ENCODE assay signal across 12 cellular contexts in the genomic region with DNA sequence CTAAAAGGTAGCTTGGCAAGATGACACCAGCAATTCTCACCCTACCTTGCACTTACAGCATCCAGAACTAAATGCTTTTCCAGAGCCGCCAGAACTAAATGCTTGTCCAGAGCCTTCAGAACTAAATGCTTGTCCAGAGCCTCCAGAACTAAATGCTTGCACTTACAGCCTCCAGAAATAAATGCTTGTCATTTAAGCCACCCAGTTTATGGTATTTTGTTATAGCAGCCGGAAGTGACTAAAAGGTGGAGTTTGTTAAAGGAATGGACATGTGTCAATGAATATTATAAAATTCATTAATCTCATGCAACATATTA.
DNase-seq lines count a peak whose midpoint lies in the region; ATAC-seq, FAIRE-seq and TF ChIP-seq lines count a peak whose summit lies in the region.
"Had no signal": no experiment of that assay in that cellular context is flagged by ENCODE, and none has a peak within 500 bp of the region (broad histone marks: within the 10 kb centered on the region; RNA-seq: fewer than 3 reads in every experiment).

No MANE protein-coding gene starts in this region.

- no peak overlapping the region for H3K27ac ChIP-seq in astrocyte (ENCODE audit: low read depth, low read length)
- H3K27ac ChIP-seq in lower lobe of right lung: no peak overlapping the region
- H3K27ac ChIP-seq: prostate gland had no signal

- FAIRE-seq in astrocyte (lab: Jason Lieb, UNC): no peak

- peak overlapping the region; percentile 97 for H3K4me2 ChIP-seq in astrocyte (ENCODE audit: low read length)

- intact Hi-C loops in lower lobe of right lung (cut with DNase I): no loop called here

- no peak for ATAC-seq in stimulated activated naive CD8-positive, alpha-beta T cell treated with anti-CD3 and anti-CD28 coated beads, Interleukin-15, Interleukin-2, amounts not matched to agents 100 U/mL and 50 U/mL, for 24 hours
- ATAC-seq in lower lobe of right lung (no peak), GM21737 (IDR thresholded peaks at IDR 0.05; ENCODE audit: unreplicated experiment) (no peak), HG02623 (IDR thresholded peaks at IDR 0.05; ENCODE audit: unreplicated experiment) (no peak)
- ATAC-seq in stimulated activated naive B cell treated with anti-CD40 and anti-IgM and Interleukin-4, amounts not matched to agents 10 μg/mL and 1 μg/mL and 100 μg/mL, for 72 hours (replicated peaks): no peak
- ATAC-seq: T-cell had no signal

- H3K4me1 ChIP-seq in astrocyte (ENCODE audit: insufficient read depth, low read length) (peaks cover 3% of the 10 kb centered on the region), lower lobe of right lung (peaks cover 15% of the 10 kb centered on the region)
- H3K4me1 ChIP-seq: prostate gland had no signal

- H3K36me3 ChIP-seq in astrocyte (ENCODE audit: insufficient read depth, low read length) (no peaks in the 10 kb centered on the region), lower lobe of right lung (no peaks in the 10 kb centered on the region)
- H3K36me3 ChIP-seq: prostate gland had no signal

- no peaks in the 10 kb centered on the region for H3K9me3 Mint-ChIP-seq in stimulated activated naive CD8-positive, alpha-beta T cell treated with anti-CD3 and anti-CD28 coated beads, Interleukin-15, Interleukin-2, amounts not matched to agents 100 ng/mL and 50 ng/mL, for 24 hours
- H3K9me3 Mint-ChIP-seq in astrocyte (ENCODE audit: unreplicated experiment): no peaks in the 10 kb centered on the region
- peaks cover 0 to 3% of the 10 kb centered on the region in 2 donors for H3K9me3 Mint-ChIP-seq in stimulated activated naive B cell treated with anti-CD40 and anti-IgM and Interleukin-4, amounts not matched to agents 10 μg/mL and 1 μg/mL and 100 μg/mL, for 72 hours

- no peaks in the 10 kb centered on the region for H3K36me3 Mint-ChIP-seq in stimulated activated naive CD8-positive, alpha-beta T cell treated with anti-CD3 and anti-CD28 coated beads, Interleukin-15, Interleukin-2, amounts not matched to agents 100 ng/mL and 50 ng/mL, for 24 hours (ENCODE audit: low read depth)
- H3K36me3 Mint-ChIP-seq in astrocyte (ENCODE audit: low read depth, unreplicated experiment): no peaks in the 10 kb centered on the region
- peaks cover 3 to 8% of the 10 kb centered on the region in 2 donors for H3K36me3 Mint-ChIP-seq in stimulated activated naive B cell treated with anti-CD40 and anti-IgM and Interleukin-4, amounts not matched to agents 10 μg/mL and 1 μg/mL and 100 μg/mL, for 72 hours
- H3K36me3 Mint-ChIP-seq: T-cell had no signal

- no peak for DNase-seq in stimulated activated naive CD8-positive, alpha-beta T cell treated with anti-CD3 and anti-CD28 coated beads, Interleukin-15, Interleukin-2, amounts not matched to agents 100 U/mL and 50 U/mL, for 24 hours
- DNase-seq in astrocyte (ENCODE audit: low read depth) (no peak), lower lobe of right lung (no peak), NCI-H510A treated with DMSO at 0.1 percent for 48 hours (lab: John Stamatoyannopoulos, UW) (no peak)
- DNase-seq in stimulated activated naive B cell treated with anti-CD40 and anti-IgM and Interleukin-4, amounts not matched to agents 10 μg/mL and 1 μg/mL and 100 μg/mL, for 72 hours: no peak
- DNase-seq: activated naive CD4-positive, alpha-beta T cell treated with Interleukin-2 at 50 U/mL for 16 hours; NCI-H187; T-cell had no signal

- peaks cover 22% of the 10 kb centered on the region for H3K27me3 ChIP-seq in astrocyte (ENCODE audit: insufficient read depth, low read length)
- peaks cover 45% of the 10 kb centered on the region for H3K27me3 ChIP-seq in lower lobe of right lung (ENCODE audit: low read depth)

- H3K9ac ChIP-seq in astrocyte (ENCODE audit: low read length): no peak overlapping the region

- peak overlapping the region; percentile 68 for H2AFZ ChIP-seq in astrocyte (ENCODE audit: low read depth, low read length)

- H3K27me3 Mint-ChIP-seq in stimulated activated naive CD8-positive, alpha-beta T cell treated with anti-CD3 and anti-CD28 coated beads, Interleukin-15, Interleukin-2, amounts not matched to agents 100 ng/mL and 50 ng/mL, for 24 hours: peaks cover 70% of the 10 kb centered on the region
- peaks cover 13% of the 10 kb centered on the region for H3K27me3 Mint-ChIP-seq in astrocyte (ENCODE audit: low read depth, unreplicated experiment)
- H3K27me3 Mint-ChIP-seq in stimulated activated naive B cell treated with anti-CD40 and anti-IgM and Interleukin-4, amounts not matched to agents 10 μg/mL and 1 μg/mL and 100 μg/mL, for 72 hours: peaks cover 56 to 60% of the 10 kb centered on the region in 2 donors

- peaks cover 33% of the 10 kb centered on the region for H3K4me1 Mint-ChIP-seq in stimulated activated naive CD8-positive, alpha-beta T cell treated with anti-CD3 and anti-CD28 coated beads, Interleukin-15, Interleukin-2, amounts not matched to agents 100 ng/mL and 50 ng/mL, for 24 hours (ENCODE audit: low read depth)
- H3K4me1 Mint-ChIP-seq in astrocyte (ENCODE audit: low read depth, unreplicated experiment): peaks cover 3% of the 10 kb centered on the region
- peaks cover 19 to 25% of the 10 kb centered on the region in 2 donors for H3K4me1 Mint-ChIP-seq in stimulated activated naive B cell treated with anti-CD40 and anti-IgM and Interleukin-4, amounts not matched to agents 10 μg/mL and 1 μg/mL and 100 μg/mL, for 72 hours

- no peaks in the 10 kb centered on the region for H4K20me1 ChIP-seq in astrocyte (ENCODE audit: insufficient read depth, low read length)

- no peaks in the 10 kb centered on the region for H3K79me2 ChIP-seq in astrocyte (ENCODE audit: insufficient read depth, low read length)

- H3K4me3 ChIP-seq in astrocyte (ENCODE audit: insufficient read depth, low read depth, low read length): peak overlapping the region; percentile 76
- H3K4me3 ChIP-seq in lower lobe of right lung: peak overlapping the region; percentile 38

- H3K9me3 ChIP-seq in astrocyte (ENCODE audit: insufficient read depth, low read depth, low read length) (no peaks in the 10 kb centered on the region), lower lobe of right lung (no peaks in the 10 kb centered on the region)
- H3K9me3 ChIP-seq: prostate gland had no signal

- peak overlapping the region; percentile 83 for H3K4me3 Mint-ChIP-seq in stimulated activated naive CD8-positive, alpha-beta T cell treated with anti-CD3 and anti-CD28 coated beads, Interleukin-15, Interleukin-2, amounts not matched to agents 100 ng/mL and 50 ng/mL, for 24 hours
- peak overlapping the region; percentile 93 for H3K4me3 Mint-ChIP-seq in astrocyte (ENCODE audit: unreplicated experiment)
- H3K4me3 Mint-ChIP-seq in stimulated activated naive B cell treated with anti-CD40 and anti-IgM and Interleukin-4, amounts not matched to agents 10 μg/mL and 1 μg/mL and 100 μg/mL, for 72 hours: peak overlapping the region in 1 of 2 donors; percentile 84

- no peak overlapping the region for H3K27ac Mint-ChIP-seq in stimulated activated naive CD8-positive, alpha-beta T cell treated with anti-CD3 and anti-CD28 coated beads, Interleukin-15, Interleukin-2, amounts not matched to agents 100 ng/mL and 50 ng/mL, for 24 hours
- no peak overlapping the region for H3K27ac Mint-ChIP-seq in astrocyte (ENCODE audit: unreplicated experiment)
- no peak overlapping the region for H3K27ac Mint-ChIP-seq in stimulated activated naive B cell treated with anti-CD40 and anti-IgM and Interleukin-4, amounts not matched to agents 10 μg/mL and 1 μg/mL and 100 μg/mL, for 72 hours
- H3K27ac Mint-ChIP-seq: T-cell had no signal

- TF ChIP-seq CTCF in astrocyte (IDR thresholded peaks at IDR 0.05; ENCODE audit: insufficient read depth, low read depth, low read length): no peak
- no peak for TF ChIP-seq CTCF in lower lobe of right lung (IDR thresholded peaks at IDR 0.05)
